Comparison of ENCODE assay signal across 23 cellular contexts in the genomic region with DNA sequence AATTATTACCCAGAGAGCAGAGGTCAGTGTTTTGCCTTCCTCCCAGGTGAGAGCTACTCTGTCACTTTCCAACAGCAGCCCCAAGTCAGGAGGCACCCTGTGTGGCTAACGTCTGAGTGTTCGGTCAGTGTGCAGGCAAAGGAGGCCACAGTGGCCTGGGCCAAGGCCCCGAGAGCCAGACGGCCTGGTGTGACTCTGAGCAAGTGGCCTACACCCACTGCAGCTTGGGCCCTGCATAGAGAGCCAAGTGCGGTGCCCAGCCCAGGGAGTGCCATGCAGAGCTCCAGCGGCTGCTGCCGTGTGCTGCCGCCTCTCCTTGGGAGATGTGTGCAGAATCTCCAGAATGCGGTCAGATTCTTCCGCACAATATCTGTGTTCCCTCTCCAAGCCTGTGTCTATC.
A peak's percentile ranks its signal among the peaks of the same experiment; 100 is the strongest.
DNase-seq lines count a peak whose midpoint lies in the region; ATAC-seq, FAIRE-seq and TF ChIP-seq lines count a peak whose summit lies in the region.
"Had no signal": no experiment of that assay in that cellular context is flagged by ENCODE, and none has a peak within 500 bp of the region (broad histone marks: within the 10 kb centered on the region; RNA-seq: fewer than 3 reads in every experiment).

No MANE protein-coding gene starts in this region.

- H3K27me3 ChIP-seq in NT2/D1 (ENCODE audit: insufficient read depth, insufficient read length): no peaks in the 10 kb centered on the region
- no peaks in the 10 kb centered on the region for H3K27me3 ChIP-seq in esophagus muscularis mucosa
- H3K27me3 ChIP-seq in neuronal stem cell (ENCODE audit: control insufficient read depth in 3 of 3, insufficient read depth in 3 of 3, low read depth in 1 of 3, low read length in 3 of 3): no peaks in the 10 kb centered on the region
- H3K27me3 ChIP-seq: BLaER1 had no signal

- H3K79me1 ChIP-seq in neuronal stem cell (ENCODE audit: low read depth, low read length): no peaks in the 10 kb centered on the region

- H3K36me3 ChIP-seq in NT2/D1 (ENCODE audit: insufficient read depth, insufficient read length, low read length) (no peaks in the 10 kb centered on the region), esophagus muscularis mucosa (peaks cover 0 to 5% (median 0%) of the 10 kb centered on the region in 4 donors), neuronal stem cell (replicated peaks in 1 of 2; ENCODE audit: control insufficient read depth in 2 of 2, insufficient read depth in 2 of 2, low read length in 2 of 2) (no peaks in the 10 kb centered on the region)
- H3K36me3 ChIP-seq: BLaER1, HAP-1 had no signal

- no peak overlapping the region for H3K4me3 ChIP-seq in NT2/D1 (ENCODE audit: insufficient read length, low read depth)
- H3K4me3 ChIP-seq in esophagus muscularis mucosa: no peak overlapping the region
- no peak overlapping the region for H3K4me3 ChIP-seq in neuronal stem cell (ENCODE audit: low read length in 2 of 2)
- H3K4me3 ChIP-seq: BLaER1, GM23338, HAP-1 had no signal

- TF ChIP-seq CTCF in esophagus muscularis mucosa (IDR thresholded peaks at IDR 0.05): no peak

- no peak for FAIRE-seq in GM12892 (lab: Jason Lieb, UNC)
- FAIRE-seq: A204.1, G401.6, H54 had no signal

- H3K4me3 Mint-ChIP-seq in activated CD4-positive, alpha-beta T cell treated with anti-CD3 and anti-CD28 coated beads, Interleukin-2, amount 10 ng/mL, durations not matched to agents 7 days and 5 days: no peak overlapping the region
- H3K4me3 Mint-ChIP-seq: B cell; CD4-positive, CD25-positive, alpha-beta regulatory T cell; CD8-positive, alpha-beta T cell; GM23338; HFFc6 had no signal

- no peak overlapping the region for H3K4ac ChIP-seq in neuronal stem cell (ENCODE audit: low read length)

- H2AK5ac ChIP-seq in neuronal stem cell (ENCODE audit: low read depth, low read length): peak overlapping the region; percentile 35

- no peak overlapping the region for H2BK12ac ChIP-seq in neuronal stem cell (ENCODE audit: low read length)

- H3K4me2 ChIP-seq in neuronal stem cell (ENCODE audit: insufficient read depth, low read length, poor library complexity, severe bottlenecking): no peak overlapping the region
- H3K4me2 ChIP-seq: BLaER1, GM23338 had no signal

- H3K27me3 Mint-ChIP-seq in activated CD4-positive, alpha-beta T cell treated with anti-CD3 and anti-CD28 coated beads, Interleukin-2, amount 10 ng/mL, durations not matched to agents 7 days and 5 days: peaks cover 23% of the 10 kb centered on the region

- intact Hi-C loops in esophagus muscularis mucosa (cut with DNase I): no loop called here

- CTCF ChIA-PET in activated CD4-positive, alpha-beta T cell treated with anti-CD3 and anti-CD28 coated beads, Interleukin-2, amount 10 ng/mL, durations not matched to agents 7 days and 5 days (lab: Charles Lee): interaction anchor here (0.9 kb wide), 1 partner anchor 18 kb away, joined by 3 read pairs; no protein-coding TSS in a partner anchor

- H3K14ac ChIP-seq in neuronal stem cell (ENCODE audit: low read length): no peak overlapping the region

- 75% methylated on average over 8 of the region's 10 CpGs for WGBS in esophagus muscularis mucosa
- no CpG with 5 or more reads among the region's 10 CpGs for WGBS in neuronal stem cell (ENCODE audit: extremely low coverage in 2 of 2, insufficient read length in 2 of 2, insufficient replicate concordance in 1 of 2), 2 donors

- H3K27ac ChIP-seq in esophagus muscularis mucosa (replicated peaks in 1 of 4) (no peak overlapping the region), neuronal stem cell (replicated peaks; ENCODE audit: low read length) (no peak overlapping the region)
- H3K27ac ChIP-seq: 22Rv1, BLaER1, C4-2B had no signal

- POLR2A ChIA-PET in activated CD4-positive, alpha-beta T cell treated with anti-CD3 and anti-CD28 coated beads, Interleukin-2, amount 10 ng/mL, durations not matched to agents 7 days and 5 days (lab: Charles Lee): no interaction called here

- H2BK5ac ChIP-seq in neuronal stem cell (ENCODE audit: low read length): no peak overlapping the region

- H3K4me1 ChIP-seq in NT2/D1 (ENCODE audit: insufficient read depth, insufficient read length): peaks cover 6% of the 10 kb centered on the region
- no peaks in the 10 kb centered on the region for H3K4me1 ChIP-seq in esophagus muscularis mucosa
- H3K4me1 ChIP-seq in neuronal stem cell (ENCODE audit: control insufficient read depth in 2 of 2, insufficient read depth in 1 of 2, low read depth in 1 of 2, low read length in 2 of 2): peaks cover 0 to 6% of the 10 kb centered on the region in 2 donors
- H3K4me1 ChIP-seq: BLaER1, Caco-2, HAP-1 had no signal

- DNase-seq in NT2/D1 (ENCODE audit: low read depth, low spot score) (no peak), esophagus muscularis mucosa (ENCODE audit: extremely low spot score) (peak; percentile 75), neuronal stem cell (ENCODE audit: low spot score) (no peak), GM12892 (ENCODE audit: insufficient read length) (no peak)
- DNase-seq in stimulated activated naive CD8-positive, alpha-beta T cell treated with anti-CD3 and anti-CD28 coated beads, Interleukin-15, Interleukin-2, amounts not matched to agents 100 U/mL and 50 U/mL, for 24 hours: no peak
- DNase-seq in activated CD4-positive, alpha-beta T cell treated with anti-CD3 and anti-CD28 coated beads, Interleukin-2, amount 10 ng/mL, durations not matched to agents 7 days and 5 days: no peak
- DNase-seq: Caco-2; CD4-positive, CD25-positive, alpha-beta regulatory T cell; CD8-positive, alpha-beta T cell; DMS153; DND-41; HFFc6 had no signal

- no peak overlapping the region for H3K23ac ChIP-seq in neuronal stem cell (ENCODE audit: low read depth, low read length, poor library complexity)

- peak overlapping the region; percentile 32 for H3K18ac ChIP-seq in neuronal stem cell (ENCODE audit: low read length)

- H3K9me3 ChIP-seq in NT2/D1 (ENCODE audit: insufficient read depth, low read length): no peaks in the 10 kb centered on the region
- no peaks in the 10 kb centered on the region for H3K9me3 ChIP-seq in esophagus muscularis mucosa
- no peaks in the 10 kb centered on the region for H3K9me3 ChIP-seq in neuronal stem cell (replicated peaks in 1 of 2; ENCODE audit: control insufficient read depth in 2 of 2, insufficient read depth in 1 of 2, low read depth in 1 of 2, low read length in 2 of 2)
- H3K9me3 ChIP-seq: BLaER1, Caco-2, HAP-1 had no signal

- H3K9ac ChIP-seq in NT2/D1 (ENCODE audit: insufficient read length, low read depth): peak overlapping the region; percentile 21
- no peak overlapping the region for H3K9ac ChIP-seq in neuronal stem cell (ENCODE audit: low read depth, low read length, poor library complexity)
- H3K9ac ChIP-seq: BLaER1 had no signal

- no peaks in the 10 kb centered on the region for H3K36me3 Mint-ChIP-seq in activated CD4-positive, alpha-beta T cell treated with anti-CD3 and anti-CD28 coated beads, Interleukin-2, amount 10 ng/mL, durations not matched to agents 7 days and 5 days (ENCODE audit: low read depth)
- H3K36me3 Mint-ChIP-seq: CD4-positive, CD25-positive, alpha-beta regulatory T cell; CD8-positive, alpha-beta T cell had no signal

- H4K8ac ChIP-seq in neuronal stem cell (ENCODE audit: low read depth, low read length): no peak overlapping the region

- H2BK15ac ChIP-seq in neuronal stem cell (ENCODE audit: low read length): no peak overlapping the region

- H2BK120ac ChIP-seq in neuronal stem cell (ENCODE audit: low read depth, low read length): no peak overlapping the region

- no peak for TF ChIP-seq EP300 in esophagus muscularis mucosa (IDR thresholded peaks at IDR 0.05)

- H3K9me3 Mint-ChIP-seq in activated CD4-positive, alpha-beta T cell treated with anti-CD3 and anti-CD28 coated beads, Interleukin-2, amount 10 ng/mL, durations not matched to agents 7 days and 5 days: no peaks in the 10 kb centered on the region
- H3K9me3 Mint-ChIP-seq: CD8-positive, alpha-beta T cell; GM23338; HFFc6 had no signal

- TF ChIP-seq POLR2A in esophagus muscularis mucosa (IDR thresholded peaks at IDR 0.05; ENCODE audit: low read depth): no peak
- TF ChIP-seq POLR2A in GM12892 (IDR thresholded peaks at IDR 0.05; ENCODE audit: low read depth, low read length): no peak

- H3K4me1 Mint-ChIP-seq in activated CD4-positive, alpha-beta T cell treated with anti-CD3 and anti-CD28 coated beads, Interleukin-2, amount 10 ng/mL, durations not matched to agents 7 days and 5 days: peaks cover 3% of the 10 kb centered on the region
- H3K4me1 Mint-ChIP-seq: B cell had no signal

- H2AFZ ChIP-seq in neuronal stem cell (ENCODE audit: low read length): no peak overlapping the region
- H2AFZ ChIP-seq: GM23338 had no signal

- ATAC-seq in stimulated activated naive CD8-positive, alpha-beta T cell treated with anti-CD3 and anti-CD28 coated beads, Interleukin-15, Interleukin-2, amounts not matched to agents 100 U/mL and 50 U/mL, for 24 hours: peak; percentile 28
- no peak for ATAC-seq in GM19035 (IDR thresholded peaks at IDR 0.05; ENCODE audit: unreplicated experiment)
- ATAC-seq in HG03135 (IDR thresholded peaks at IDR 0.05; ENCODE audit: unreplicated experiment): no peak
- ATAC-seq: CD8-positive, alpha-beta T cell; GM23338 had no signal

- no peak overlapping the region for H4K91ac ChIP-seq in neuronal stem cell (ENCODE audit: low read depth, low read length, poor library complexity)

- no peak overlapping the region for H3K27ac Mint-ChIP-seq in activated CD4-positive, alpha-beta T cell treated with anti-CD3 and anti-CD28 coated beads, Interleukin-2, amount 10 ng/mL, durations not matched to agents 7 days and 5 days
- H3K27ac Mint-ChIP-seq: B cell; CD4-positive, CD25-positive, alpha-beta regulatory T cell; CD8-positive, alpha-beta T cell; GM23338; HFFc6 had no signal
